Comparison of ENCODE assay signal across 35 cellular contexts in genomic region chr22:22986640-22987039, GRCh38.
"Had no signal": no experiment of that assay in that cellular context is flagged by ENCODE, and none has a peak within 500 bp of the region (broad histone marks: within the 10 kb centered on the region; RNA-seq: fewer than 3 reads in every experiment).

No MANE protein-coding gene starts in this region.

- H3K36me3 ChIP-seq: MG63 had no signal

- DNase-seq: Karpas-422, Kasumi-1, MG63, MM.1S, MV-4-11, NCI-H1048, NCI-H1092, NCI-H1092 treated with DMSO at 0.1 percent for 48 hours, NCI-H1105, NCI-H1105 treated with DMSO at 0.1 percent for 48 hours, NCI-H1417, NCI-H1417 treated with DMSO at 0.1 percent for 48 hours, NCI-H1436, NCI-H1436 treated with DMSO at 0.1 percent for 48 hours, NCI-H146, NCI-H1694, NCI-H1694 treated with DMSO at 0.1 percent for 48 hours, NCI-H187, NCI-H187 treated with DMSO at 0.1 percent for 48 hours, NCI-H1930, NCI-H2029, NCI-H2029 treated with DMSO at 0.1 percent for 48 hours, NCI-H2081, NCI-H2081 treated with DMSO at 0.1 percent for 48 hours, NCI-H2107, NCI-H2171, NCI-H2171 treated with DMSO at 0.1 percent for 48 hours, NCI-H2227 treated with DMSO at 0.1 percent for 48 hours, NCI-H226, NCI-H345, NCI-H446, NCI-H446 treated with DMSO at 0.1 percent for 48 hours, NCI-H510A, NCI-H510A treated with DMSO at 0.1 percent for 48 hours, NCI-H524 had no signal

- H3K9me3 ChIP-seq: MG63 had no signal

- H3K4me3 ChIP-seq: MG63 had no signal

- H3K27me3 ChIP-seq: MG63 had no signal
